In the genomic region with DNA sequence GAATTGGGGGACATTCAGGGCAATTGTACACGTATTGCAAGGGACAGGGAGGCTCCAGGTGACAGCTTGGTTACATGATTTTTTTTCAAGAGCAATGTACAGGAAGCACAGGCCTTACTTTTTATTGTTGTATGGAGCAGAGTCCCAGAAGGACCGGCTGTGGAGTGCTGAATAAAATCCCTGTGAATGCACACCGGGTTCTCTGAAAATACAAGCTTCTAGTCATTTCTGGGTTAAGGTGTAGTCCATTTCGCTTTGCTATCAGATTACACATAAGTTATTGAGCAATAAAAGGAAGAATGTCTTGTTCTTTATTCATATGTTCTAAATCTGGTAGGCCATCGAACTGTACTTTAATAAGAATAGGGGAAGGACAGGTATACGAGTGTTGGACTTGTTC, we compare ENCODE assay signal across 18 cellular contexts. TPM values are rescaled to one million over a fixed set of nuclear protein-coding genes. Genes with fewer than 3 reads are reported as not detected.
"Had no signal": no experiment of that assay in that cellular context is flagged by ENCODE, and none has a peak within 500 bp of the region (broad histone marks: within the 10 kb centered on the region; RNA-seq: fewer than 3 reads in every experiment).

No MANE protein-coding gene starts in this region.

- H3K9me3 Mint-ChIP-seq: activated CD8-positive, alpha-beta T cell treated with anti-CD3 and anti-CD28 coated beads for 36 hours; activated naive CD4-positive, alpha-beta T cell treated with anti-CD3 and anti-CD28 coated beads, Interleukin-2, amount 10 ng/mL, durations not matched to agents 7 days and 5 days; activated T-helper 1 cell treated with anti-CD3 and anti-CD28 coated beads, Interleukin-12 subunit alpha, Interleukin-12 subunit beta, Interleukin-2, Interleukin-4 antibody, amounts not matched to agents 30 ng/mL and 10 ng/mL and 1 ng/mL, durations not matched to agents 14 hours and 24 hours and 36 hours; endodermal cell; stimulated activated naive CD8-positive, alpha-beta T cell treated with anti-CD3 and anti-CD28 coated beads, Interleukin-15, Interleukin-2, amounts not matched to agents 100 ng/mL and 50 ng/mL, for 24 hours had no signal

- H3K36me3 Mint-ChIP-seq: activated naive CD4-positive, alpha-beta T cell treated with anti-CD3 and anti-CD28 coated beads, Interleukin-2, amount 10 ng/mL, durations not matched to agents 7 days and 5 days had no signal

- H3K4me1 ChIP-seq: adrenal gland, left lung had no signal

- H3K9me3 ChIP-seq: adrenal gland, left lung, psoas muscle had no signal

- H3K27ac Mint-ChIP-seq: activated CD4-positive, alpha-beta T cell treated with anti-CD3 and anti-CD28 coated beads for 36 hours; activated CD8-positive, alpha-beta T cell treated with anti-CD3 and anti-CD28 coated beads for 36 hours; activated naive CD4-positive, alpha-beta T cell treated with anti-CD3 and anti-CD28 coated beads, Interleukin-2, amount 10 ng/mL, durations not matched to agents 7 days and 5 days; activated T-helper 1 cell treated with anti-CD3 and anti-CD28 coated beads, Interleukin-12 subunit alpha, Interleukin-12 subunit beta, Interleukin-2, Interleukin-4 antibody, amounts not matched to agents 30 ng/mL and 10 ng/mL and 1 ng/mL, durations not matched to agents 14 hours and 24 hours and 36 hours; endodermal cell; stimulated activated naive CD8-positive, alpha-beta T cell treated with anti-CD3 and anti-CD28 coated beads, Interleukin-15, Interleukin-2, amounts not matched to agents 100 ng/mL and 50 ng/mL, for 24 hours had no signal

- DNase-seq: activated CD4-positive, alpha-beta T cell treated with anti-CD3 and anti-CD28 coated beads for 36 hours; activated CD8-positive, alpha-beta T cell treated with anti-CD3 and anti-CD28 coated beads for 36 hours; activated naive CD4-positive, alpha-beta T cell treated with anti-CD3 and anti-CD28 coated beads, Interleukin-2, amount 10 ng/mL, durations not matched to agents 7 days and 5 days; adrenal gland; central memory CD4-positive, alpha-beta T cell; dermis blood vessel endothelial cell; endodermal cell; erythroblast; left lung; mesendoderm; nucleus accumbens; psoas muscle; stimulated activated CD4-positive, alpha-beta T cell treated with anti-CD3 and anti-CD28 coated beads, Interleukin-15, amount 100 ng/mL, for 24 hours; stimulated activated CD4-positive, alpha-beta T cell treated with anti-CD3 and anti-CD28 coated beads, Interleukin-4, amount 100 ng/mL, for 24 hours; T-helper 9 cell had no signal

- H3K4me3 Mint-ChIP-seq: activated CD4-positive, alpha-beta T cell treated with anti-CD3 and anti-CD28 coated beads for 36 hours; activated CD8-positive, alpha-beta T cell treated with anti-CD3 and anti-CD28 coated beads for 36 hours; activated naive CD4-positive, alpha-beta T cell treated with anti-CD3 and anti-CD28 coated beads, Interleukin-2, amount 10 ng/mL, durations not matched to agents 7 days and 5 days; activated T-helper 1 cell treated with anti-CD3 and anti-CD28 coated beads, Interleukin-12 subunit alpha, Interleukin-12 subunit beta, Interleukin-2, Interleukin-4 antibody, amounts not matched to agents 30 ng/mL and 10 ng/mL and 1 ng/mL, durations not matched to agents 14 hours and 24 hours and 36 hours; endodermal cell; stimulated activated naive CD8-positive, alpha-beta T cell treated with anti-CD3 and anti-CD28 coated beads, Interleukin-15, Interleukin-2, amounts not matched to agents 100 ng/mL and 50 ng/mL, for 24 hours had no signal

- ATAC-seq: activated CD4-positive, alpha-beta T cell treated with anti-CD3 and anti-CD28 coated beads for 36 hours; activated CD8-positive, alpha-beta T cell treated with anti-CD3 and anti-CD28 coated beads for 36 hours; left lung had no signal

- H3K27ac ChIP-seq: adrenal gland, left lung, VCaP had no signal

- H3K4me3 ChIP-seq: adrenal gland, left lung, psoas muscle had no signal

- H3K27me3 ChIP-seq: adrenal gland, left lung had no signal

- H3K27me3 Mint-ChIP-seq: activated CD4-positive, alpha-beta T cell treated with anti-CD3 and anti-CD28 coated beads for 36 hours; activated CD8-positive, alpha-beta T cell treated with anti-CD3 and anti-CD28 coated beads for 36 hours; activated naive CD4-positive, alpha-beta T cell treated with anti-CD3 and anti-CD28 coated beads, Interleukin-2, amount 10 ng/mL, durations not matched to agents 7 days and 5 days; stimulated activated naive CD8-positive, alpha-beta T cell treated with anti-CD3 and anti-CD28 coated beads, Interleukin-15, Interleukin-2, amounts not matched to agents 100 ng/mL and 50 ng/mL, for 24 hours had no signal

- H3K36me3 ChIP-seq: adrenal gland, left lung had no signal

- H3K4me1 Mint-ChIP-seq: activated CD4-positive, alpha-beta T cell treated with anti-CD3 and anti-CD28 coated beads for 36 hours; activated naive CD4-positive, alpha-beta T cell treated with anti-CD3 and anti-CD28 coated beads, Interleukin-2, amount 10 ng/mL, durations not matched to agents 7 days and 5 days had no signal

RNA-seq across cellular contexts. Expression of a gene that starts 52.2 kb away (rescaled TPM):
- total RNA-seq: activated CD4-positive, alpha-beta T cell treated with anti-CD3 and anti-CD28 coated beads for 36 hours; activated CD8-positive, alpha-beta T cell treated with anti-CD3 and anti-CD28 coated beads for 36 hours; activated T-helper 1 cell treated with anti-CD3 and anti-CD28 coated beads, Interleukin-12 subunit alpha, Interleukin-12 subunit beta, Interleukin-2, Interleukin-4 antibody, amounts not matched to agents 30 ng/mL and 10 ng/mL and 1 ng/mL, durations not matched to agents 14 hours and 24 hours and 36 hours had no signal
